In the genomic region with DNA sequence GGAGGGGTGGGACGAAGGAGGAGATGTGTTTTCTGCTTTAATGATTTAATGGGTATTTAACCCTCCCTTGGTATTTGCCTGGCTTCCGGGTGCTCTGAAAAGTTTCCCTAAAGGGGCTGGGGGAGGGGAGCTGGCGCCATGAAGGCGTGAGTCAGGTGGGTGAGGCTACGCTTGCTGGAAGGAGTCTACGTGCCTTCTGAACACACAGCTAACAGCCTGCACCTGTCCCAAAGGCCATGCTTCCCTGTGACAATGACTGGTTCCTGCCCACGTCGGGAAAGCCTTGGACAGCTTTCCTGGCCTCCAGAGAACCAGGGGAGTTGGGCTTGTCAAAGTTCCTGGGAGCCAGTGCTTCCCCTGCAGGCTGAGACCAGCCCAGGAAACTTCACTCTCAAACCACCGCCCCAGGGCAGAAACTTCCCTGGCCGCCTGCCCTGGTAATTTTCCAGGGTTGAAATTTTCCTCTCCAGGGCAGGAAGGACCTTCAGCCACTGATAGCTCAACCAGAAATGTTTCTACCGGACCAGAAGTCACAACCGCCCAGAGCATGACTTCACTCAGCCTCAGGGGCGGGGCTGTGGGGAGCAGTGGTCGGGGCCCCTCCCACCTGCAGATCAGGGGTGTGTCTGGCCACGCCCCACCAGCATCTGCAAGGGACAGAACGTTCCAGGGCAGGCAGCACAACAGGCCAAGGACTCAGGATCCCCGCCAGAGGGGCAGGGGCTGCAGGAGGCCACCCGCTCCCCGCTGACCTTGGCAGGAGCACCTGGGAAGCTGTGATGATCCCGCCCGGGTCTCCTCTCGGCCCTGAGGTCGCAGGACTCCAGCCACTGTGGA, we compare ENCODE assay signal across 8 cellular contexts. TPM values are rescaled to one million over a fixed set of nuclear protein-coding genes. Genes with fewer than 3 reads are reported as not detected.
DNase-seq lines count a peak whose midpoint lies in the region; ATAC-seq and TF ChIP-seq lines count a peak whose summit lies in the region.

No MANE protein-coding gene starts in this region.

- no peaks in the 10 kb centered on the region for H3K27me3 Mint-ChIP-seq in T-helper 1 cell treated with Interleukin-12 subunit alpha and Interleukin-12 subunit beta and Interleukin-4 antibody, amounts not matched to agents 30 μg/mL and 1 μg/mL, for 36 hours (ENCODE audit: low read depth)

- WGBS in hepatocyte (ENCODE audit: low lambda C conversion rate, missing lambda C conversion rate) = 17% methylated on average over 22 of the region's 23 CpGs
- WGBS in smooth muscle cell (ENCODE audit: low lambda C conversion rate) = 18% methylated on average over 23 of the region's 23 CpGs

- peak overlapping the region; percentile 43 for H3K4me2 ChIP-seq in hepatocyte
- peak overlapping the region; percentile 69 for H3K4me2 ChIP-seq in smooth muscle cell

- DNase-seq in GF-D8 (lab: John Stamatoyannopoulos, UW) = peak; percentile 89
- peak; percentile 95 for DNase-seq in KBM-7
- DNase-seq in amniotic stem cell (lab: John Stamatoyannopoulos, UW) = peak; percentile 67
- DNase-seq in hepatocyte (ENCODE audit: low spot score) = peak; percentile 97
- peak; percentile 61 for DNase-seq in smooth muscle cell (lab: John Stamatoyannopoulos, UW; ENCODE audit: unreplicated experiment)
- DNase-seq in NCI-H128 (lab: John Stamatoyannopoulos, UW; ENCODE audit: unreplicated experiment) = no peak

- peak overlapping the region; percentile 44 for H3K9ac ChIP-seq in smooth muscle cell (ENCODE audit: low read depth)

- no peaks in the 10 kb centered on the region for H3K79me2 ChIP-seq in hepatocyte
- H3K79me2 ChIP-seq in smooth muscle cell (ENCODE audit: low read depth) = no peaks in the 10 kb centered on the region

- H3K27ac ChIP-seq in hepatocyte = peak overlapping the region; percentile 94
- peak overlapping the region; percentile 80 for H3K27ac ChIP-seq in smooth muscle cell (ENCODE audit: low read depth)

- H3K36me3 Mint-ChIP-seq in T-helper 1 cell treated with Interleukin-12 subunit alpha and Interleukin-12 subunit beta and Interleukin-4 antibody, amounts not matched to agents 30 μg/mL and 1 μg/mL, for 36 hours (ENCODE audit: low read depth) = no peaks in the 10 kb centered on the region

- H3K4me1 Mint-ChIP-seq in T-helper 1 cell treated with Interleukin-12 subunit alpha and Interleukin-12 subunit beta and Interleukin-4 antibody, amounts not matched to agents 30 μg/mL and 1 μg/mL, for 36 hours (ENCODE audit: low read depth) = peaks cover 24% of the 10 kb centered on the region

- in situ Hi-C loops in KBM-7 (cut with MboI; ENCODE audit: low pct_unique_long_range_greater_than_20kb, low sequenced_read_pairs) = no loop called here

- H3K4me3 Mint-ChIP-seq in T-helper 1 cell treated with Interleukin-12 subunit alpha and Interleukin-12 subunit beta and Interleukin-4 antibody, amounts not matched to agents 30 μg/mL and 1 μg/mL, for 36 hours = peak overlapping the region; percentile 74

- no peaks in the 10 kb centered on the region for H3F3A ChIP-seq in smooth muscle cell (ENCODE audit: low read depth)

- H4K20me1 ChIP-seq in hepatocyte (ENCODE audit: insufficient read depth, poor library complexity, severe bottlenecking) = no peaks in the 10 kb centered on the region
- H4K20me1 ChIP-seq in smooth muscle cell (ENCODE audit: low read depth) = no peaks in the 10 kb centered on the region

- ATAC-seq in GM21737 (IDR thresholded peaks at IDR 0.05; ENCODE audit: unreplicated experiment) = peak; percentile 74

- H3K27me3 ChIP-seq in hepatocyte (no peaks in the 10 kb centered on the region), smooth muscle cell (ENCODE audit: low read depth) (no peaks in the 10 kb centered on the region)

- no peak for TF ChIP-seq CTCF in hepatocyte (IDR thresholded peaks at IDR 0.05; ENCODE audit: poor library complexity)
- no peak for TF ChIP-seq CTCF in smooth muscle cell (IDR thresholded peaks at IDR 0.05; ENCODE audit: borderline replicate concordance, insufficient read depth, poor library complexity, severe bottlenecking)

- no peaks in the 10 kb centered on the region for H3K9me3 Mint-ChIP-seq in T-helper 1 cell treated with Interleukin-12 subunit alpha and Interleukin-12 subunit beta and Interleukin-4 antibody, amounts not matched to agents 30 μg/mL and 1 μg/mL, for 36 hours

- H3K36me3 ChIP-seq in hepatocyte (replicated peaks; ENCODE audit: insufficient read depth, low read depth) = no peaks in the 10 kb centered on the region
- no peaks in the 10 kb centered on the region for H3K36me3 ChIP-seq in smooth muscle cell (ENCODE audit: low read depth)

- no peaks in the 10 kb centered on the region for H3K9me2 ChIP-seq in hepatocyte (replicated peaks; ENCODE audit: insufficient read depth)

- H3K9me3 ChIP-seq in hepatocyte (ENCODE audit: low read depth) = no peaks in the 10 kb centered on the region
- no peaks in the 10 kb centered on the region for H3K9me3 ChIP-seq in smooth muscle cell (replicated peaks; ENCODE audit: low read depth)

- H2AFZ ChIP-seq in hepatocyte = peak overlapping the region; percentile 18
- H2AFZ ChIP-seq in smooth muscle cell (ENCODE audit: low read depth) = no peak overlapping the region

- peak overlapping the region; percentile 98 for H3K27ac Mint-ChIP-seq in T-helper 1 cell treated with Interleukin-12 subunit alpha and Interleukin-12 subunit beta and Interleukin-4 antibody, amounts not matched to agents 30 μg/mL and 1 μg/mL, for 36 hours

- H3K4me3 ChIP-seq in hepatocyte (no peak overlapping the region), smooth muscle cell (no peak overlapping the region)

- H3K4me1 ChIP-seq in hepatocyte (ENCODE audit: insufficient read depth) (peaks cover 23% of the 10 kb centered on the region), smooth muscle cell (ENCODE audit: low read depth) (peaks cover 7% of the 10 kb centered on the region)

RNA-seq across cellular contexts. Expression of gene SLCO4A1, which starts 18.6 kb away (rescaled TPM):
- 25.8 and 26.7 TPM in 2 replicates for total RNA-seq in hepatocyte
- polyA plus RNA-seq in hepatocyte = 87.3 and 99.0 TPM in 2 replicates
- 0.18 and 0.81 TPM in 2 replicates for total RNA-seq in smooth muscle cell
- polyA plus RNA-seq in smooth muscle cell = 1.4 and 1.7 TPM in 2 replicates

Comparison
In these comparisons a context has a peak if more than half of its experiments do, and no peak if none do; other contexts are left out.
1. RNA of gene SLCO4A1, which starts 18.6 kb away (total RNA-seq): 25.8 to 26.7 TPM in hepatocyte; 0.18 to 0.81 TPM in smooth muscle cell; every median in the first group is over 10 times any median in the second.